In genomic region chr6:134730013-134730412, GRCh38 we compare ENCODE assay signal across 18 cellular contexts.
"Had no signal": no experiment of that assay in that cellular context is flagged by ENCODE, and none has a peak within 500 bp of the region (broad histone marks: within the 10 kb centered on the region; RNA-seq: fewer than 3 reads in every experiment).

No MANE protein-coding gene starts in this region.

- H3K4me2 ChIP-seq: hepatocyte had no signal

- FAIRE-seq: urothelium cell line had no signal

- H3K27ac ChIP-seq: brain microvascular endothelial cell, colonic mucosa, foreskin keratinocyte, hepatocyte, left lung, prostate gland, right atrium auricular region, tibial nerve had no signal

- H3K4me1 ChIP-seq: colonic mucosa, foreskin keratinocyte, prostate gland, right atrium auricular region had no signal

- H3K36me3 ChIP-seq: brain microvascular endothelial cell, colonic mucosa, left lung, prostate gland, right atrium auricular region, tibial nerve had no signal

- H3K4me3 ChIP-seq: colonic mucosa, hepatocyte, left lung, mucosa of descending colon, prostate gland, right atrium auricular region, tibial nerve had no signal

- H3K79me2 ChIP-seq: hepatocyte had no signal

- ATAC-seq: activated CD8-positive, alpha-beta T cell treated with anti-CD3 and anti-CD28 coated beads, Interleukin-2, amount 10 ng/mL, durations not matched to agents 7 days and 5 days; foreskin keratinocyte; left lung; mucosa of descending colon had no signal

- H3K9me3 ChIP-seq: colonic mucosa, left lung, mucosa of descending colon, prostate gland, right atrium auricular region, tibial nerve had no signal

- H3K27me3 ChIP-seq: brain microvascular endothelial cell, colonic mucosa, foreskin keratinocyte, hepatocyte, left lung, right atrium auricular region, tibial nerve had no signal

- H2AFZ ChIP-seq: hepatocyte had no signal

- DNase-seq: activated CD4-positive, alpha-beta T cell treated with anti-CD3 and anti-CD28 coated beads for 48 hours; activated CD4-positive, CD25-positive, alpha-beta regulatory T cell; activated CD8-positive, alpha-beta T cell treated with anti-CD3 and anti-CD28 coated beads, Interleukin-2, amount 10 ng/mL, durations not matched to agents 7 days and 5 days; activated naive CD4-positive, alpha-beta T cell treated with Interleukin-2 at 50 U/mL for 16 hours; activated T-cell treated with anti-CD3 and anti-CD28 coated beads, Interleukin-2, amount 50 U/mL, for 24 hours; brain microvascular endothelial cell; colonic mucosa; foreskin keratinocyte; left lung; mucosa of descending colon; naive B cell; stimulated activated CD4-positive, alpha-beta T cell treated with anti-CD3 and anti-CD28 coated beads, Interleukin-2, amount 100 ng/mL, for 24 hours; stimulated activated naive CD4-positive, alpha-beta T cell treated with Interleukin-2 at 50 U/mL for 16 hours had no signal
